Comparison of ENCODE assay signal across 8 cellular contexts in genomic region chr12:98516184-98516873, GRCh38. TPM values are rescaled to one million over a fixed set of nuclear protein-coding genes. Genes with fewer than 3 reads are reported as not detected.
DNase-seq lines count a peak whose midpoint lies in the region; ATAC-seq and TF ChIP-seq lines count a peak whose summit lies in the region.

No MANE protein-coding gene starts in this region.

- H3K27me3 ChIP-seq in Caco-2 (replicated peaks; ENCODE audit: control insufficient read depth, insufficient read depth, low read length), result no peaks in the 10 kb centered on the region

- POLR2A ChIA-PET in Caco-2 (lab: Charles Lee), result interaction anchor here (0.6 to 1.0 kb wide), 2 partner anchors 25 to 77 kb away, joined by 3 to 6 read pairs; no protein-coding TSS in a partner anchor

- H3K27ac Mint-ChIP-seq in Caco-2 (ENCODE audit: unreplicated experiment) (peak overlapping the region; percentile 98), endothelial cell (ENCODE audit: unreplicated experiment) (peak overlapping the region; percentile 86)
- H3K27ac Mint-ChIP-seq in activated CD8-positive, alpha-beta memory T cell treated with anti-CD3 and anti-CD28 coated beads, Interleukin-2, amount 10 ng/mL, durations not matched to agents 7 days and 5 days, result peak overlapping the region; percentile 98

- H3K9me3 Mint-ChIP-seq in Caco-2 (ENCODE audit: unreplicated experiment) (no peaks in the 10 kb centered on the region), endothelial cell (ENCODE audit: unreplicated experiment) (no peaks in the 10 kb centered on the region)
- H3K9me3 Mint-ChIP-seq in activated CD8-positive, alpha-beta memory T cell treated with anti-CD3 and anti-CD28 coated beads, Interleukin-2, amount 10 ng/mL, durations not matched to agents 7 days and 5 days (ENCODE audit: low read depth), result no peaks in the 10 kb centered on the region

- TF ChIP-seq CTCF in Caco-2 (IDR thresholded peaks at IDR 0.05; ENCODE audit: insufficient read depth in 1 of 2, low read depth in 1 of 2, low read length in 1 of 2, severe bottlenecking in 1 of 2, unreplicated experiment in 1 of 2) (peak; percentile 55 to 61), endothelial cell (IDR thresholded peaks at IDR 0.05; ENCODE audit: unreplicated experiment) (peak; percentile 43)

- no peaks in the 10 kb centered on the region for H3K36me3 ChIP-seq in Caco-2 (ENCODE audit: control insufficient read depth, insufficient read depth, low read length)

- peak overlapping the region; percentile 72 for H3K4me3 Mint-ChIP-seq in Caco-2 (ENCODE audit: unreplicated experiment)
- peak overlapping the region; percentile 90 for H3K4me3 Mint-ChIP-seq in activated CD8-positive, alpha-beta memory T cell treated with anti-CD3 and anti-CD28 coated beads, Interleukin-2, amount 10 ng/mL, durations not matched to agents 7 days and 5 days
- H3K4me3 Mint-ChIP-seq in endothelial cell (ENCODE audit: unreplicated experiment), result peak overlapping the region; percentile 98

- H3K4me1 Mint-ChIP-seq in Caco-2 (ENCODE audit: low read depth, unreplicated experiment) (peaks cover 15% of the 10 kb centered on the region), endothelial cell (ENCODE audit: unreplicated experiment) (peaks cover 28% of the 10 kb centered on the region)
- peaks cover 26% of the 10 kb centered on the region for H3K4me1 Mint-ChIP-seq in activated CD8-positive, alpha-beta memory T cell treated with anti-CD3 and anti-CD28 coated beads, Interleukin-2, amount 10 ng/mL, durations not matched to agents 7 days and 5 days

- BruUV-seq in Caco-2 (replicated peaks; lab: Mats Ljungman, UMichigan), result no TSS peak

- CTCF ChIA-PET in Caco-2 (lab: Charles Lee), result interaction anchor here (1.0 to 3.8 kb wide), 4 partner anchors 24 to 97 kb away, joined by 3 to 16 read pairs (median 6); no protein-coding TSS in a partner anchor
- CTCF ChIA-PET in activated CD8-positive, alpha-beta memory T cell treated with anti-CD3 and anti-CD28 coated beads, Interleukin-2, amount 10 ng/mL, durations not matched to agents 7 days and 5 days (lab: Charles Lee), result interaction anchor here (1.1 to 9.2 kb wide), 11 partner anchors 9 to 128 kb away, joined by 3 to 78 read pairs (median 5); partner anchors contain the start of gene SLC25A3

- H3K4me1 ChIP-seq in Caco-2, result peaks cover 20% of the 10 kb centered on the region

- H3K36me3 Mint-ChIP-seq in Caco-2 (ENCODE audit: insufficient read depth, unreplicated experiment) (peaks cover 68% of the 10 kb centered on the region), endothelial cell (ENCODE audit: low read depth, unreplicated experiment) (no peaks in the 10 kb centered on the region)
- peaks cover 52% of the 10 kb centered on the region for H3K36me3 Mint-ChIP-seq in activated CD8-positive, alpha-beta memory T cell treated with anti-CD3 and anti-CD28 coated beads, Interleukin-2, amount 10 ng/mL, durations not matched to agents 7 days and 5 days

- H3K27me3 Mint-ChIP-seq in Caco-2 (ENCODE audit: insufficient read depth, unreplicated experiment), result no peaks in the 10 kb centered on the region
- H3K27me3 Mint-ChIP-seq in activated CD8-positive, alpha-beta memory T cell treated with anti-CD3 and anti-CD28 coated beads, Interleukin-2, amount 10 ng/mL, durations not matched to agents 7 days and 5 days, result no peaks in the 10 kb centered on the region
- peaks cover 8% of the 10 kb centered on the region for H3K27me3 Mint-ChIP-seq in endothelial cell (ENCODE audit: unreplicated experiment)

- H3K9me3 ChIP-seq in Caco-2, result no peaks in the 10 kb centered on the region

- intact Hi-C loops in Caco-2 (cut with micrococcal nuclease; ENCODE audit: unreplicated experiment), result loop anchor here (1.0 kb wide), 3 partner anchors 13 to 92 kb away; no protein-coding TSS in a partner anchor

- peak overlapping the region; percentile 99 for H3K4me3 ChIP-seq in Caco-2 (ENCODE audit: low read depth, low read length)

- peak; percentile 86 to 88 for DNase-seq in Caco-2
- peak; percentile 85 for DNase-seq in HT1080 (ENCODE audit: low read depth)
- DNase-seq in NOMO-1 (lab: John Stamatoyannopoulos, UW; ENCODE audit: unreplicated experiment in 2 of 2), result peak; percentile 90 to 96
- peak; percentile 95 for DNase-seq in activated CD8-positive, alpha-beta memory T cell treated with anti-CD3 and anti-CD28 coated beads, Interleukin-2, amount 10 ng/mL, durations not matched to agents 7 days and 5 days
- DNase-seq in endothelial cell (ENCODE audit: low spot score), result peak; percentile 63
- DNase-seq in middle frontal gyrus (ENCODE audit: extremely low spot score, low spot score), result peak; percentile 80
- DNase-seq in stimulated activated CD8-positive, alpha-beta memory T cell treated with anti-CD3 and anti-CD28 coated beads, Interleukin-2, amount 100 ng/mL, for 48 hours (ENCODE audit: low read depth in 2 of 2), result peak; percentile 76 to 80

- ATAC-seq in GM21360 (IDR thresholded peaks at IDR 0.05; ENCODE audit: unreplicated experiment), result peak; percentile 57
- peak; percentile 69 for ATAC-seq in activated CD8-positive, alpha-beta memory T cell treated with anti-CD3 and anti-CD28 coated beads, Interleukin-2, amount 10 ng/mL, durations not matched to agents 7 days and 5 days

RNA-seq across cellular contexts. Expression of gene TMPO, which starts 0.9 kb away (rescaled TPM):
- total RNA-seq in Caco-2 (2022) (203 and 212 TPM in 2 replicates), endothelial cell (ENCODE audit: unreplicated experiment) (125 TPM)
- total RNA-seq in HT1080 (2014; rRNA removed; shearing (Covaris generic)), result 169 and 184 TPM in 2 replicates
- polyA plus RNA-seq in HT1080 (2015; cell fraction: cytosol; rRNA removed), result 79.6 and 91.8 TPM in 2 replicates
- 147 and 158 TPM in 2 replicates for polyA plus RNA-seq in HT1080 (2015; cell fraction: nucleus; rRNA removed)
- 100 to 1,000 TPM; 366 to 399 TPM for total RNA-seq in activated CD8-positive, alpha-beta memory T cell treated with anti-CD3 and anti-CD28 coated beads, Interleukin-2, amount 10 ng/mL, durations not matched to agents 7 days and 5 days

Comparison
In these comparisons a context has a peak if more than half of its experiments do, and no peak if none do; other contexts are left out.
1. Peak in every context shown above with its lines: DNase-seq, ATAC-seq and H3K4me3 ChIP-seq.